ENCODE assay signal across 15 cellular contexts in genomic region chr2:95646274-95646994, GRCh38. TPM values are rescaled to one million over a fixed set of nuclear protein-coding genes. Genes with fewer than 3 reads are reported as not detected.
"Had no signal": no experiment of that assay in that cellular context is flagged by ENCODE, and none has a peak within 500 bp of the region (broad histone marks: within the 10 kb centered on the region; RNA-seq: fewer than 3 reads in every experiment).

No MANE protein-coding gene starts in this region.

RNA-seq across cellular contexts. Expression of gene TRIM43, which starts 54.6 kb away (rescaled TPM):
- total RNA-seq: glomerular endothelial cell, kidney, lower leg skin, natural killer cell, occipital lobe, osteocyte, progenitor cell of endocrine pancreas, pulmonary artery endothelial cell, right atrium auricular region, sciatic nerve, stomach, thyroid gland, transverse colon, ureter had no signal
- polyA plus RNA-seq: immature natural killer cell had no signal
